1 cellular context compared by ENCODE assay signal in the genomic region with DNA sequence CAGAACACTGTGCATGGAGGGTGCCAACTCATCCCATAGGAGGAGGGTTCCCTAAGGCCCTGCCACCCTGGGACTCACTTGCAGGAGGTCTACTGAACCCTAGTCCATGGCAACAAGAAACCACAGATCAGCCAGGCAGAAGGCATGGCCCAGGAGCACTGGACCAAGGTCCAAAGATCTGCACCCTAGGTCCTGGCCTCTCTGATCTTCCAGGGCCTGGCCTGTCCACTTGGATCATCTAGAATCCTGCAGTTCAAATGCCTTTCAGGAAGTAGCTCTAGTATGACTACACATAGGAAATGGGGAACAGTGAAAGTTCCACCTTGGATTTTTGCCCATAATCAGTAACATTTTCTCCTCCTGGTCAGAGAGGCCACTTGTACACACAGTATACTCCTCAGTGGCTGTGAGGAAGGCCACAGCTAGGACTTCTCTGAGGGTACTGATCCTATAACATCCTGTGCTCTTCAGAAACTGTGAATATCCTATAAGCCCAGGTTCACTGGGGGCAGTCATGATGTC.
TF ChIP-seq lines count a peak whose summit lies in the region.

No MANE protein-coding gene starts in this region.

TF ChIP-seq in endothelial cell of umbilical vein, 7 proteins besides CTCF, POLR2A, EP300 and RAD21:
- TF ChIP-seq JUN (IDR thresholded peaks at IDR 0.05; ENCODE audit: borderline replicate concordance, insufficient read depth, insufficient read length, low read depth) (no peak), EZH2 (IDR thresholded peaks at IDR 0.05; ENCODE audit: borderline replicate concordance, low read depth, low read length, severe bottlenecking) (no peak), FOS (IDR thresholded peaks at IDR 0.05; ENCODE audit: borderline replicate concordance, insufficient read depth, low read length) (no peak), POLR2AphosphoS5 (IDR thresholded peaks at IDR 0.05; ENCODE audit: insufficient read depth, low read depth, low read length) (no peak), MYC (IDR thresholded peaks at IDR 0.05; ENCODE audit: low read depth, low read length) (no peak), GATA2 (IDR thresholded peaks at IDR 0.05; ENCODE audit: insufficient read depth, insufficient read length, low read depth, low read length) (no peak)
- TF ChIP-seq, protein P1, sequence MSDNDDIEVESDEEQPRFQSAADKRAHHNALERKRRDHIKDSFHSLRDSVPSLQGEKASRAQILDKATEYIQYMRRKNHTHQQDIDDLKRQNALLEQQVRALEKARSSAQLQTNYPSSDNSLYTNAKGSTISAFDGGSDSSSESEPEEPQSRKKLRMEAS (IDR thresholded peaks at IDR 0.05; ENCODE audit: insufficient read depth, insufficient read length) = no peak
